In the genomic region with DNA sequence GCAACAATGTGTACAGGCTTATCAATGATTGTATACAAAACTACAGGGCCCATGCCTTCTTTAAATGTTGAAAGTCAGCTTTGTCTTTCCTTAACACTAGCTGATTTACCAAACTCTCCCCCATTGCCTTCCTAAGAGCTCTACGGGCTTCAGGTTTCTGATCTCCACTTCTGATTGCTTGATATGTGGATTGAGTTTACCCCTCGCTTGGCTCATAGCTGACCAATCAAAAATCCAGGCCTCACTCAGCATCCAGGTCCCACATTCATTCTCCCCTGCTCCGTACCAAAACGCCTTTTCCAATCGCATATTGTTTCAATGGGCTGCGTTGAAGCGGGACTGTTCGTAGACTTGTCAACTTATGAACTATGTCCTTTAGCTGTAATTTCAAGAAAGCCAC, we compare ENCODE assay signal across 24 cellular contexts.
"Had no signal": no experiment of that assay in that cellular context is flagged by ENCODE, and none has a peak within 500 bp of the region (broad histone marks: within the 10 kb centered on the region; RNA-seq: fewer than 3 reads in every experiment).

No MANE protein-coding gene starts in this region.

- H3K9me3 Mint-ChIP-seq: nephron had no signal

- H3K27me3 Mint-ChIP-seq: stimulated activated naive CD8-positive, alpha-beta T cell treated with anti-CD3 and anti-CD28 coated beads, Interleukin-15, amount 100 ng/mL, for 72 hours had no signal

- DNase-seq: cortex of kidney; dorsolateral prefrontal cortex; effector CD4-positive, alpha-beta T cell; foreskin fibroblast; gastrocnemius medialis; heart left ventricle; left cardiac atrium; left lung; mesenchymal stem cell; naive thymus-derived CD4-positive, alpha-beta T cell; pancreas; right lobe of liver; small intestine; stimulated activated CD4-positive, alpha-beta T cell treated with anti-CD3 and anti-CD28 coated beads, Interleukin-15, amount 100 ng/mL, for 24 hours; stimulated activated CD4-positive, alpha-beta T cell treated with anti-CD3 and anti-CD28 coated beads, Interleukin-4, amount 100 ng/mL, for 1 hour; stimulated activated CD8-positive, alpha-beta memory T cell treated with anti-CD3 and anti-CD28 coated beads, Interleukin-4, amount 100 ng/mL, for 48 hours; stimulated activated naive CD4-positive, alpha-beta T cell; stimulated activated naive CD8-positive, alpha-beta T cell treated with anti-CD3 and anti-CD28 coated beads, Interleukin-15, amount 100 ng/mL, for 72 hours; transverse colon had no signal

- H3K4me2 ChIP-seq: hepatocyte had no signal

- H3K4me3 ChIP-seq: gastrocnemius medialis, heart left ventricle, hepatocyte, left lung, pancreas, right lobe of liver, suprapubic skin, transverse colon had no signal

- H3K36me3 ChIP-seq: gastrocnemius medialis, heart left ventricle, left lung, neutrophil, pancreas, right lobe of liver, suprapubic skin, transverse colon had no signal

- H3K9me3 ChIP-seq: gastrocnemius medialis, left lung, neutrophil, pancreas, right lobe of liver, suprapubic skin, transverse colon had no signal

- H3K27ac ChIP-seq: dorsolateral prefrontal cortex, gastrocnemius medialis, heart left ventricle, hepatocyte, left lung, neutrophil, pancreas, suprapubic skin, transverse colon had no signal

- H3K27me3 ChIP-seq: gastrocnemius medialis, heart left ventricle, hepatocyte, left lung, neutrophil, pancreas, right lobe of liver, suprapubic skin, transverse colon had no signal

- H3K4me1 ChIP-seq: gastrocnemius medialis, heart left ventricle, left lung, pancreas, suprapubic skin, transverse colon had no signal

- H3K4me1 Mint-ChIP-seq: naive thymus-derived CD4-positive, alpha-beta T cell; nephron; stimulated activated naive CD8-positive, alpha-beta T cell treated with anti-CD3 and anti-CD28 coated beads, Interleukin-15, amount 100 ng/mL, for 72 hours had no signal

- H2AFZ ChIP-seq: hepatocyte had no signal

- ATAC-seq: gastrocnemius medialis; heart left ventricle; left cardiac atrium; left lung; naive thymus-derived CD4-positive, alpha-beta T cell; pancreas; stimulated activated naive CD8-positive, alpha-beta T cell treated with anti-CD3 and anti-CD28 coated beads, Interleukin-15, amount 100 ng/mL, for 72 hours had no signal

- H3K27ac Mint-ChIP-seq: mesothelial cell of epicardium; naive thymus-derived CD4-positive, alpha-beta T cell; nephron had no signal

- H3K4me3 Mint-ChIP-seq: mesothelial cell of epicardium; naive thymus-derived CD4-positive, alpha-beta T cell; nephron; stimulated activated naive CD8-positive, alpha-beta T cell treated with anti-CD3 and anti-CD28 coated beads, Interleukin-15, amount 100 ng/mL, for 72 hours had no signal

- H3K36me3 Mint-ChIP-seq: mesothelial cell of epicardium; naive thymus-derived CD4-positive, alpha-beta T cell had no signal
